ENCODE assay signal across 11 cellular contexts in genomic region chr15:70503073-70503745, GRCh38.
A peak's percentile ranks its signal among the peaks of the same experiment; 100 is the strongest.
DNase-seq lines count a peak whose midpoint lies in the region; ATAC-seq and TF ChIP-seq lines count a peak whose summit lies in the region.
"Had no signal": no experiment of that assay in that cellular context is flagged by ENCODE, and none has a peak within 500 bp of the region (broad histone marks: within the 10 kb centered on the region; RNA-seq: fewer than 3 reads in every experiment).

No MANE protein-coding gene starts in this region.

- 72 to 74% methylated on average over 8 of the region's 8 CpGs for WGBS in sigmoid colon, 2 donors

- H3K4me3 Mint-ChIP-seq in glutamatergic neuron (ENCODE audit: unreplicated experiment): peak overlapping the region; percentile 20

- no peaks in the 10 kb centered on the region for H3K27me3 ChIP-seq in sigmoid colon

- H3K4me1 Mint-ChIP-seq in glutamatergic neuron (ENCODE audit: low read depth, unreplicated experiment): peaks cover 22% of the 10 kb centered on the region

- H3K4me3 ChIP-seq in GM12865 (ENCODE audit: low read depth, low read length) (peak overlapping the region; percentile 42), sigmoid colon (no peak overlapping the region)
- H3K4me3 ChIP-seq: left ventricle myocardium inferior had no signal

- peak overlapping the region; percentile 17 for H3K27ac Mint-ChIP-seq in glutamatergic neuron (ENCODE audit: unreplicated experiment)

- in situ Hi-C loops in G401 (cut with HindIII; ENCODE audit: low sequenced_read_pairs): no loop called here

- intact Hi-C loops in sigmoid colon (cut with DNase I): no loop called here

- TF ChIP-seq CTCF in GM12865 (IDR thresholded peaks at IDR 0.05; ENCODE audit: insufficient read depth, low read depth, low read length, missing control alignments) (no peak), glutamatergic neuron (IDR thresholded peaks at IDR 0.05; ENCODE audit: partially characterized antibody, unreplicated experiment) (no peak), sigmoid colon (IDR thresholded peaks at IDR 0.05) (no peak)

- peak; percentile 73 for DNase-seq in GM12865 (ENCODE audit: low read depth)
- DNase-seq in glutamatergic neuron: no peak
- DNase-seq in G401 (ENCODE audit: low spot score): no peak
- DNase-seq in cerebellum (ENCODE audit: low spot score): no peak
- DNase-seq in kidney glomerular epithelial cell (lab: John Stamatoyannopoulos, UW): no peak
- no peak for DNase-seq in sigmoid colon
- DNase-seq: activated CD4-positive, alpha-beta T cell treated with anti-CD3 and anti-CD28 coated beads, Interleukin-2, amount 50 U/mL, for 48 hours; left ventricle myocardium inferior; NCI-H2029 treated with DMSO at 0.1 percent for 48 hours had no signal

- H3K9me3 Mint-ChIP-seq in glutamatergic neuron (ENCODE audit: unreplicated experiment): peaks cover 5% of the 10 kb centered on the region

- peaks cover 10% of the 10 kb centered on the region for H3K27me3 Mint-ChIP-seq in glutamatergic neuron (ENCODE audit: unreplicated experiment)

- no peak overlapping the region for H3K27ac ChIP-seq in sigmoid colon

- H3K9me3 ChIP-seq in sigmoid colon: no peaks in the 10 kb centered on the region

- no peak for TF ChIP-seq POLR2A in sigmoid colon (IDR thresholded peaks at IDR 0.05)

- TF ChIP-seq EP300 in sigmoid colon (IDR thresholded peaks at IDR 0.05): no peak

- H3K4me1 ChIP-seq in sigmoid colon: peaks cover 0 to 43% (median 37%) of the 10 kb centered on the region in 4 donors

- no peaks in the 10 kb centered on the region for H3K36me3 ChIP-seq in sigmoid colon
- H3K36me3 ChIP-seq: left ventricle myocardium inferior had no signal

- ATAC-seq in GM19395 (IDR thresholded peaks at IDR 0.05; ENCODE audit: unreplicated experiment) (peak; percentile 35), HG03571 (IDR thresholded peaks at IDR 0.05; ENCODE audit: unreplicated experiment) (peak; percentile 25)

- no peaks in the 10 kb centered on the region for H3K36me3 Mint-ChIP-seq in glutamatergic neuron (ENCODE audit: unreplicated experiment)
